In the genomic region with DNA sequence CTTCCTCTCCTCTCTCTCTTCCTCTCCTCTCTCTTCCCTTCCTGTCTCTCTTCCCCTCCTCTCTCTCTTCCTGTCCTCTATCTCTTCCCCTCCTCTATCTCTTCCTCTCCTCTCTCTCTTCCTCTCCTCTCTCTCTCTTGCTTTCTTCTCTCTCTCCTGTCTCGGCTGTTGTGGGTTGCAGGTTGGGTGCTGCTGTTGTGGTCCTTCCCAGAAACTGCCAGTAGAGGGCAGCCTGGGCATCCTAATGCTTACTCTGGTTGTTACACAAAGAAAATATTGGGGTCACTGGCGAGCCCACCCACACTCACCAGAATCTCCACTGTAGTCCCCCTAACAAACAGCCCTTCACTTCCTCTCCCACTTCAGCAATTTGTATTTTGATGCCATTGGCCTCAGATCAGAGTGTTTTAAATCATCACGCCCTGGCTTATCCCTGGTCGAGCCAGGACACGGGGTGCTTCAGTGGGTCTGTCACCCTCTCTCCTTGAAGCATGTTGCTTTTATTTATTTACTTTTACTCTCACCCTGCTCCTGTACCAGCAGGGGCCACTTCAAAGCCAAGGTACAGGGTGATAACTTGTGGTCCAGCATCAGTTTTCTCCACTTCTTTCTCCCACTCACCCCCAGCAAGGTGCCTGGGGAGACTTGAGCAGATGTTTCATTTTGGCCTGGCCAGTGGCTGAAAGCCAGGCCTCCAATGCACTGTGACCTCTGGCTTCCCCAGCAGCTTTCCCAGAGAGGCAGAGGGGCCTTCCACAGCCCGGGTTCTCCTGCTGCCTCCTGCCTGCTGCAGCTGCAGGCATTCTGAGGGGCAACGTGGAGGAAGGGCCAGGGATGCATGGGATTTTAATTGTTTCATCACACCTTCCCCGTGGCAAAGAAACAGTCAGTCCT, we compare ENCODE assay signal across 1 cellular context.
A peak's percentile ranks its signal among the peaks of the same experiment; 100 is the strongest.
TF ChIP-seq lines count a peak whose summit lies in the region.

No MANE protein-coding gene starts in this region.

TF ChIP-seq in K562, 482 proteins besides CTCF, POLR2A, EP300 and RAD21 (continued from another document and continues in another):
- TF ChIP-seq FOXK2 (conservative IDR thresholded peaks at IDR 0.05 in 1 of 2, IDR thresholded peaks at IDR 0.05 in 1 of 2; ENCODE audit: low read depth in 2 of 2): peak; percentile 86
- TF ChIP-seq NBN (IDR thresholded peaks at IDR 0.05; ENCODE audit: low read depth): 0 out of 2 replicates have a peak, but pooled peaks have one; percentile 61
- no peak for TF ChIP-seq CHD1 (IDR thresholded peaks at IDR 0.05; ENCODE audit: low read length)
- no peak for TF ChIP-seq ZKSCAN1 (IDR thresholded peaks at IDR 0.05; ENCODE audit: low read depth, low read length)
- TF ChIP-seq, protein P1, sequence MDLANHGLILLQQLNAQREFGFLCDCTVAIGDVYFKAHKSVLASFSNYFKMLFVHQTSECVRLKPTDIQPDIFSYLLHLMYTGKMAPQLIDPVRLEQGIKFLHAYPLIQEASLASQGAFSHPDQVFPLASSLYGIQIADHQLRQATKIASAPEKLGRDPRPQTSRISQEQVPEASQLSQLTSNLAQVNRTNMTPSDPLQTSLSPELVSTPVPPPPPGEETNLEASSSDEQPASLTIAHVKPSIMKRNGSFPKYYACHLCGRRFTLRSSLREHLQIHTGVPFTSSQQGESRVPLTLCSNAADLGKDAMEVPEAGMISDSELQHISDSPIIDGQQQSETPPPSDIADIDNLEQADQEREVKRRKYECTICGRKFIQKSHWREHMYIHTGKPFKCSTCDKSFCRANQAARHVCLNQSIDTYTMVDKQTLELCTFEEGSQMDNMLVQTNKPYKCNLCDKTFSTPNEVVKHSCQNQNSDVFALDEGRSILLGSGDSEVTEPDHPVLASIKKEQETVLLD (IDR thresholded peaks at IDR 0.05): no peak
- TF ChIP-seq, protein P2, sequence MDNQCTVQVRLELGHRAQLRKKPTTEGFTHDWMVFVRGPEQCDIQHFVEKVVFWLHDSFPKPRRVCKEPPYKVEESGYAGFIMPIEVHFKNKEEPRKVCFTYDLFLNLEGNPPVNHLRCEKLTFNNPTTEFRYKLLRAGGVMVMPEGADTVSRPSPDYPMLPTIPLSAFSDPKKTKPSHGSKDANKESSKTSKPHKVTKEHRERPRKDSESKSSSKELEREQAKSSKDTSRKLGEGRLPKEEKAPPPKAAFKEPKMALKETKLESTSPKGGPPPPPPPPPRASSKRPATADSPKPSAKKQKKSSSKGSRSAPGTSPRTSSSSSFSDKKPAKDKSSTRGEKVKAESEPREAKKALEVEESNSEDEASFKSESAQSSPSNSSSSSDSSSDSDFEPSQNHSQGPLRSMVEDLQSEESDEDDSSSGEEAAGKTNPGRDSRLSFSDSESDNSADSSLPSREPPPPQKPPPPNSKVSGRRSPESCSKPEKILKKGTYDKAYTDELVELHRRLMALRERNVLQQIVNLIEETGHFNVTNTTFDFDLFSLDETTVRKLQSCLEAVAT (IDR thresholded peaks at IDR 0.05): peak; percentile 60 to 79; a peak in 3 of 4 replicates
- TF ChIP-seq HNRNPK (IDR thresholded peaks at IDR 0.05; ENCODE audit: low read depth, low read length, poor library complexity, severe bottlenecking): no peak
- no peak for TF ChIP-seq KDM1A (IDR thresholded peaks at IDR 0.05)
- no peak for TF ChIP-seq PHB2 (IDR thresholded peaks at IDR 0.05; ENCODE audit: low read depth)
- TF ChIP-seq NCOA2 (IDR thresholded peaks at IDR 0.05; ENCODE audit: partially characterized antibody in 2 of 2): no peak
- no peak for TF ChIP-seq ZNF695 (CRISPR knock-in tag; IDR thresholded peaks at IDR 0.05)
- TF ChIP-seq MTA2 (IDR thresholded peaks at IDR 0.05; ENCODE audit: low read depth): peak; percentile 31; the same call in 1 of the 2 replicates
- TF ChIP-seq, protein P3, sequence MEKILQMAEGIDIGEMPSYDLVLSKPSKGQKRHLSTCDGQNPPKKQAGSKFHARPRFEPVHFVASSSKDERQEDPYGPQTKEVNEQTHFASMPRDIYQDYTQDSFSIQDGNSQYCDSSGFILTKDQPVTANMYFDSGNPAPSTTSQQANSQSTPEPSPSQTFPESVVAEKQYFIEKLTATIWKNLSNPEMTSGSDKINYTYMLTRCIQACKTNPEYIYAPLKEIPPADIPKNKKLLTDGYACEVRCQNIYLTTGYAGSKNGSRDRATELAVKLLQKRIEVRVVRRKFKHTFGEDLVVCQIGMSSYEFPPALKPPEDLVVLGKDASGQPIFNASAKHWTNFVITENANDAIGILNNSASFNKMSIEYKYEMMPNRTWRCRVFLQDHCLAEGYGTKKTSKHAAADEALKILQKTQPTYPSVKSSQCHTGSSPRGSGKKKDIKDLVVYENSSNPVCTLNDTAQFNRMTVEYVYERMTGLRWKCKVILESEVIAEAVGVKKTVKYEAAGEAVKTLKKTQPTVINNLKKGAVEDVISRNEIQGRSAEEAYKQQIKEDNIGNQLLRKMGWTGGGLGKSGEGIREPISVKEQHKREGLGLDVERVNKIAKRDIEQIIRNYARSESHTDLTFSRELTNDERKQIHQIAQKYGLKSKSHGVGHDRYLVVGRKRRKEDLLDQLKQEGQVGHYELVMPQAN (IDR thresholded peaks at IDR 0.05; ENCODE audit: borderline replicate concordance): 0 out of 2 replicates have a peak, but pooled peaks have one; percentile 42
- TF ChIP-seq, protein P4, sequence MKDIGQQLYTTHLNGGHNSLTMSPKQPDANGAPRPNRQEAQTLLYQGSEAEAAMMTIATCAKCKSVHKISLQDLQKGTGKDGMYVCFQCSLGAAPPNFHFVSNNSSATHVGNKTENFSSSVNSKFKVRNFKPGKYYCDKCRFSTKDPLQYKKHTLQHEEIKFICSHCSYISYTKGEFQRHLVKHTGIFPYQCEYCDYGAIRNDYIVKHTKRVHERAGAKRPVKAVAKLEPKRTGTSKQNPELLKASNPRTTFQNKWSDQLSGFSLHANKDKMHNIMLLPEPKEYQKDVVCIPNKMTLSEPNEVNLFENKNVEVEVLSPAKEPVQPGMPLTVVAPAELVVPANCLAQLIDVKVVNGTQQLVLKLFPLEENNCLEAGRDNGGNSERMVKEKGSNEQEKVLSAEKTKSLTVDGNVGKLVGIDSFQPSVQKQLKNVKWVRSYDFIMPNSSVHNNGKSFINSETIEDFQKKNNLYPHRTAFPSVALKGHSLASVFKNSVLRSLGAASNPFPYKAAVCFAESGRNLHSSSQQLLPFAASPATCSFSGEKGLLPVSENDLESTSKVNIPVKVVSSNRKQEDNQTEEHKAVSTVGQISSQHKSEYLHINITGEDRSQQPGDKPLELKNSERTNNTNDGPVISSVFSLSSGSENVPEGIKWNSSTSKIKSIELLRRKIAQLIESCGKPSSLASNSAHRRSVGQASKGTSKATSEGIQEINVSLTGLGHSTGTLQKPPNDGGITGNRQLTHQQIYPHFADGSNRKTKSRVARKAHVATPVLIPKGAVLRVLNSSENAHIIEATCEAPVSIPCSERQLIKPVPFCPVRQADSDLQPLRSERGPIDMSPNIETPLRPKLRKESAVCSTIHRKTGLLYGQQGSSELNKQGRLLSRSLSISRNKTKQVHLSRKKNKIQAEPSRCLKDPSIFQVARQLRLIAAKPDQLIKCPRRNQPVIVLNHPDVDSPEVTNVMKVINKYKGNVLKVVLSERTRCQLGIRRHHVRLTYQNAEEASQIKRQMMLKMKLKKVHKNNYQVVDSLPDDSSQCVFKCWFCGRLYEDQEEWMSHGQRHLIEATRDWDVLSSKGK (CRISPR knock-in tag; IDR thresholded peaks at IDR 0.05): no peak
- TF ChIP-seq JUNB (CRISPR knock-in tag; conservative IDR thresholded peaks at IDR 0.05): no peak
- TF ChIP-seq ERF (CRISPR knock-in tag; IDR thresholded peaks at IDR 0.05): no peak
- TF ChIP-seq, protein P5, sequence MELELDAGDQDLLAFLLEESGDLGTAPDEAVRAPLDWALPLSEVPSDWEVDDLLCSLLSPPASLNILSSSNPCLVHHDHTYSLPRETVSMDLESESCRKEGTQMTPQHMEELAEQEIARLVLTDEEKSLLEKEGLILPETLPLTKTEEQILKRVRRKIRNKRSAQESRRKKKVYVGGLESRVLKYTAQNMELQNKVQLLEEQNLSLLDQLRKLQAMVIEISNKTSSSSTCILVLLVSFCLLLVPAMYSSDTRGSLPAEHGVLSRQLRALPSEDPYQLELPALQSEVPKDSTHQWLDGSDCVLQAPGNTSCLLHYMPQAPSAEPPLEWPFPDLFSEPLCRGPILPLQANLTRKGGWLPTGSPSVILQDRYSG (tag; conservative IDR thresholded peaks at IDR 0.05; ENCODE audit: low read depth): no peak
- no peak for TF ChIP-seq ZNF57 (CRISPR knock-in tag; IDR thresholded peaks at IDR 0.05)
- TF ChIP-seq, protein P6, sequence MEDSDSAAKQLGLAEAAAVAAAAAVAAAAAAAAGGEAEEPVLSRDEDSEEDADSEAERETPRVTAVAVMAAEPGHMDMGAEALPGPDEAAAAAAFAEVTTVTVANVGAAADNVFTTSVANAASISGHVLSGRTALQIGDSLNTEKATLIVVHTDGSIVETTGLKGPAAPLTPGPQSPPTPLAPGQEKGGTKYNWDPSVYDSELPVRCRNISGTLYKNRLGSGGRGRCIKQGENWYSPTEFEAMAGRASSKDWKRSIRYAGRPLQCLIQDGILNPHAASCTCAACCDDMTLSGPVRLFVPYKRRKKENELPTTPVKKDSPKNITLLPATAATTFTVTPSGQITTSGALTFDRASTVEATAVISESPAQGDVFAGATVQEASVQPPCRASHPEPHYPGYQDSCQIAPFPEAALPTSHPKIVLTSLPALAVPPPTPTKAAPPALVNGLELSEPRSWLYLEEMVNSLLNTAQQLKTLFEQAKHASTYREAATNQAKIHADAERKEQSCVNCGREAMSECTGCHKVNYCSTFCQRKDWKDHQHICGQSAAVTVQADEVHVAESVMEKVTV (CRISPR knock-in tag; IDR thresholded peaks at IDR 0.05): peak; percentile 66
- TF ChIP-seq RBM39 (optimal IDR thresholded peaks at IDR 0.05; ENCODE audit: low read depth, low read length): no peak
- TF ChIP-seq, protein P7, sequence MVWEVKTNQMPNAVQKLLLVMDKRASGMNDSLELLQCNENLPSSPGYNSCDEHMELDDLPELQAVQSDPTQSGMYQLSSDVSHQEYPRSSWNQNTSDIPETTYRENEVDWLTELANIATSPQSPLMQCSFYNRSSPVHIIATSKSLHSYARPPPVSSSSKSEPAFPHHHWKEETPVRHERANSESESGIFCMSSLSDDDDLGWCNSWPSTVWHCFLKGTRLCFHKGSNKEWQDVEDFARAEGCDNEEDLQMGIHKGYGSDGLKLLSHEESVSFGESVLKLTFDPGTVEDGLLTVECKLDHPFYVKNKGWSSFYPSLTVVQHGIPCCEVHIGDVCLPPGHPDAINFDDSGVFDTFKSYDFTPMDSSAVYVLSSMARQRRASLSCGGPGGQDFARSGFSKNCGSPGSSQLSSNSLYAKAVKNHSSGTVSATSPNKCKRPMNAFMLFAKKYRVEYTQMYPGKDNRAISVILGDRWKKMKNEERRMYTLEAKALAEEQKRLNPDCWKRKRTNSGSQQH (CRISPR knock-in tag; IDR thresholded peaks at IDR 0.05): peak; percentile 36; the same call in 1 of the 2 replicates
- peak; percentile 94 for TF ChIP-seq HLTF (IDR thresholded peaks at IDR 0.05)
- TF ChIP-seq ELF2 (CRISPR knock-in tag; IDR thresholded peaks at IDR 0.05): no peak
- no peak for TF ChIP-seq NELFE (IDR thresholded peaks at IDR 0.05; ENCODE audit: insufficient read depth, insufficient read length)
- TF ChIP-seq PPARD (CRISPR knock-in tag; IDR thresholded peaks at IDR 0.05): no peak
- no peak for TF ChIP-seq SRSF3 (IDR thresholded peaks at IDR 0.05; ENCODE audit: insufficient read depth, low read length)
- no peak for TF ChIP-seq SIN3A (IDR thresholded peaks at IDR 0.05; ENCODE audit: borderline replicate concordance in 2 of 2, control insufficient read depth in 1 of 2, low read depth in 2 of 2, low read length in 2 of 2)
- no peak for TF ChIP-seq STAT5B (CRISPR knock-in tag; IDR thresholded peaks at IDR 0.05)
- TF ChIP-seq SRSF7 (optimal IDR thresholded peaks at IDR 0.05; ENCODE audit: low read depth, low read length): no peak
- TF ChIP-seq ZNF121 (CRISPR knock-in tag; conservative IDR thresholded peaks at IDR 0.05): no peak
- TF ChIP-seq, protein P8, sequence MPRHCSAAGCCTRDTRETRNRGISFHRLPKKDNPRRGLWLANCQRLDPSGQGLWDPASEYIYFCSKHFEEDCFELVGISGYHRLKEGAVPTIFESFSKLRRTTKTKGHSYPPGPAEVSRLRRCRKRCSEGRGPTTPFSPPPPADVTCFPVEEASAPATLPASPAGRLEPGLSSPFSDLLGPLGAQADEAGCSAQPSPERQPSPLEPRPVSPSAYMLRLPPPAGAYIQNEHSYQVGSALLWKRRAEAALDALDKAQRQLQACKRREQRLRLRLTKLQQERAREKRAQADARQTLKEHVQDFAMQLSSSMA (CRISPR knock-in tag; IDR thresholded peaks at IDR 0.05): no peak
- TF ChIP-seq, protein P9, sequence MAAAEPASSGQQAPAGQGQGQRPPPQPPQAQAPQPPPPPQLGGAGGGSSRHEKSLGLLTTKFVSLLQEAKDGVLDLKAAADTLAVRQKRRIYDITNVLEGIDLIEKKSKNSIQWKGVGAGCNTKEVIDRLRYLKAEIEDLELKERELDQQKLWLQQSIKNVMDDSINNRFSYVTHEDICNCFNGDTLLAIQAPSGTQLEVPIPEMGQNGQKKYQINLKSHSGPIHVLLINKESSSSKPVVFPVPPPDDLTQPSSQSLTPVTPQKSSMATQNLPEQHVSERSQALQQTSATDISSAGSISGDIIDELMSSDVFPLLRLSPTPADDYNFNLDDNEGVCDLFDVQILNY (CRISPR knock-in tag; IDR thresholded peaks at IDR 0.05): no peak
- TF ChIP-seq POLR2B (IDR thresholded peaks at IDR 0.05; ENCODE audit: low read depth, partially characterized antibody): peak; percentile 40
- TF ChIP-seq PTRF (tag; IDR thresholded peaks at IDR 0.05): no peak
- TF ChIP-seq, protein P10, sequence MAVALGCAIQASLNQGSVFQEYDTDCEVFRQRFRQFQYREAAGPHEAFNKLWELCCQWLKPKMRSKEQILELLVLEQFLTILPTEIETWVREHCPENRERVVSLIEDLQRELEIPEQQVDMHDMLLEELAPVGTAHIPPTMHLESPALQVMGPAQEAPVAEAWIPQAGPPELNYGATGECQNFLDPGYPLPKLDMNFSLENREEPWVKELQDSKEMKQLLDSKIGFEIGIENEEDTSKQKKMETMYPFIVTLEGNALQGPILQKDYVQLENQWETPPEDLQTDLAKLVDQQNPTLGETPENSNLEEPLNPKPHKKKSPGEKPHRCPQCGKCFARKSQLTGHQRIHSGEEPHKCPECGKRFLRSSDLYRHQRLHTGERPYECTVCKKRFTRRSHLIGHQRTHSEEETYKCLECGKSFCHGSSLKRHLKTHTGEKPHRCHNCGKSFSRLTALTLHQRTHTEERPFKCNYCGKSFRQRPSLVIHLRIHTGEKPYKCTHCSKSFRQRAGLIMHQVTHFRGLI (CRISPR knock-in tag; IDR thresholded peaks at IDR 0.05): no peak
- no peak for TF ChIP-seq ZNF253 (CRISPR knock-in tag; conservative IDR thresholded peaks at IDR 0.05)
- TF ChIP-seq SREBF1 (IDR thresholded peaks at IDR 0.05; ENCODE audit: borderline replicate concordance, low read depth, low read length): no peak
- TF ChIP-seq ZEB2 (IDR thresholded peaks at IDR 0.05): no peak
